9 cellular contexts compared by ENCODE assay signal in genomic region chr6:158737710-158738615, GRCh38.
DNase-seq lines count a peak whose midpoint lies in the region; ATAC-seq and TF ChIP-seq lines count a peak whose summit lies in the region.
"Had no signal": no experiment of that assay in that cellular context is flagged by ENCODE, and none has a peak within 500 bp of the region (broad histone marks: within the 10 kb centered on the region; RNA-seq: fewer than 3 reads in every experiment).

No MANE protein-coding gene starts in this region.

- 58 to 65% methylated on average over 12 of the region's 12 CpGs for WGBS in esophagus, 2 donors

- H3K4me3 ChIP-seq in esophagus (ENCODE audit: low read depth in 1 of 2, low read length in 2 of 2): no peak overlapping the region
- no peak overlapping the region for H3K4me3 ChIP-seq in gastrocnemius medialis
- H3K4me3 ChIP-seq: BLaER1 treated with 17β-estradiol and CSF1 and Interleukin-3, amounts not matched to agents 10 nM and 100 nM had no signal

- H3K36me3 ChIP-seq in esophagus (ENCODE audit: control insufficient read depth in 2 of 2, insufficient read depth in 2 of 2, low read length in 1 of 2) (peaks cover 0 to 4% of the 10 kb centered on the region in 2 donors), gastrocnemius medialis (no peaks in the 10 kb centered on the region)

- H3K27me3 ChIP-seq in esophagus (ENCODE audit: control insufficient read depth in 1 of 2, insufficient read depth in 2 of 2, low read length in 2 of 2): no peaks in the 10 kb centered on the region
- no peaks in the 10 kb centered on the region for H3K27me3 ChIP-seq in gastrocnemius medialis
- H3K27me3 ChIP-seq: BLaER1 treated with 17β-estradiol and CSF1 and Interleukin-3, amounts not matched to agents 10 nM and 100 nM had no signal

- intact Hi-C loops in gastrocnemius medialis (cut with DNase I; ENCODE audit: low total_unique reads): no loop called here

- H3K27ac Mint-ChIP-seq in activated T-cell treated with anti-CD3 and anti-CD28 coated beads, Interleukin-2, amount 50 U/mL, for 24 hours: peak overlapping the region; percentile 29

- no peak for ATAC-seq in activated T-cell treated with anti-CD3 and anti-CD28 coated beads, Interleukin-2, amount 50 U/mL, for 4 hours
- peak; percentile 93 to 98 for ATAC-seq in gastrocnemius medialis
- ATAC-seq in HG02981 (IDR thresholded peaks at IDR 0.05; ENCODE audit: unreplicated experiment): no peak

- in situ Hi-C loops in gastrocnemius medialis (cut with MboI; ENCODE audit: low sequenced_read_pairs in 4 of 4): no loop called here

- H3K27me3 Mint-ChIP-seq in activated T-cell treated with anti-CD3 and anti-CD28 coated beads, Interleukin-2, amount 50 U/mL, for 24 hours: no peaks in the 10 kb centered on the region
- H3K27me3 Mint-ChIP-seq in activated T-cell treated with anti-CD3 and anti-CD28 coated beads, Interleukin-2, amount 50 U/mL, for 4 hours (ENCODE audit: low read depth): no peaks in the 10 kb centered on the region

- no peak for TF ChIP-seq CTCF in gastrocnemius medialis (IDR thresholded peaks at IDR 0.05 in 4 of 5, conservative IDR thresholded peaks at IDR 0.05 in 1 of 5)

- peaks cover 5 to 6% of the 10 kb centered on the region in 2 donors for H3K9me3 ChIP-seq in esophagus (ENCODE audit: control insufficient read depth in 2 of 2, insufficient read depth in 1 of 2, low read depth in 1 of 2, low read length in 1 of 2)
- H3K9me3 ChIP-seq in gastrocnemius medialis: no peaks in the 10 kb centered on the region

- no peak for DNase-seq in activated T-cell treated with anti-CD3 and anti-CD28 coated beads, Interleukin-2, amount 50 U/mL, for 24 hours
- DNase-seq in activated T-cell treated with anti-CD3 and anti-CD28 coated beads, Interleukin-2, amount 50 U/mL, for 4 hours: no peak
- DNase-seq in NOMO-1 treated with dmso at 0.1 percent for 144 hours (lab: John Stamatoyannopoulos, UW; ENCODE audit: unreplicated experiment): peak; percentile 86
- peak in 1 of 2 donors; percentile 72 for DNase-seq in gastrocnemius medialis
- no peak for DNase-seq in activated gamma-delta T cell treated with Interleukin-2 at 50 U/mL for 16 hours
- DNase-seq in globus pallidus (ENCODE audit: low spot score): no peak

- peaks cover 13% of the 10 kb centered on the region for H3K9me3 Mint-ChIP-seq in activated T-cell treated with anti-CD3 and anti-CD28 coated beads, Interleukin-2, amount 50 U/mL, for 24 hours
- H3K9me3 Mint-ChIP-seq in activated T-cell treated with anti-CD3 and anti-CD28 coated beads, Interleukin-2, amount 50 U/mL, for 4 hours: peaks cover 16% of the 10 kb centered on the region

- peaks cover 6% of the 10 kb centered on the region for H3K4me1 Mint-ChIP-seq in activated T-cell treated with anti-CD3 and anti-CD28 coated beads, Interleukin-2, amount 50 U/mL, for 24 hours (ENCODE audit: low read depth)
- no peaks in the 10 kb centered on the region for H3K4me1 Mint-ChIP-seq in activated T-cell treated with anti-CD3 and anti-CD28 coated beads, Interleukin-2, amount 50 U/mL, for 4 hours (ENCODE audit: low read depth)

- TF ChIP-seq POLR2A in gastrocnemius medialis (IDR thresholded peaks at IDR 0.05): no peak

- H3K27ac ChIP-seq in esophagus (ENCODE audit: low read depth in 2 of 2, low read length in 1 of 2) (peak overlapping the region; percentile 55 to 84), gastrocnemius medialis (peak overlapping the region; percentile 38 to 81 (median 72))
- H3K27ac ChIP-seq: BLaER1 treated with 17β-estradiol and CSF1 and Interleukin-3, amounts not matched to agents 10 nM and 100 nM had no signal

- H3K4me3 Mint-ChIP-seq in activated T-cell treated with anti-CD3 and anti-CD28 coated beads, Interleukin-2, amount 50 U/mL, for 24 hours: no peak overlapping the region
- no peak overlapping the region for H3K4me3 Mint-ChIP-seq in activated T-cell treated with anti-CD3 and anti-CD28 coated beads, Interleukin-2, amount 50 U/mL, for 4 hours

- H3K36me3 Mint-ChIP-seq in activated T-cell treated with anti-CD3 and anti-CD28 coated beads, Interleukin-2, amount 50 U/mL, for 24 hours (ENCODE audit: low read depth): peaks cover 99% of the 10 kb centered on the region
- peaks cover 44% of the 10 kb centered on the region for H3K36me3 Mint-ChIP-seq in activated T-cell treated with anti-CD3 and anti-CD28 coated beads, Interleukin-2, amount 50 U/mL, for 4 hours (ENCODE audit: insufficient read depth)

- H3K4me1 ChIP-seq in esophagus (ENCODE audit: control insufficient read depth in 2 of 2, insufficient read depth in 2 of 2, low read length in 1 of 2): peaks cover 0 to 2% of the 10 kb centered on the region in 2 donors
- peaks cover 0 to 10% of the 10 kb centered on the region in 2 donors for H3K4me1 ChIP-seq in gastrocnemius medialis

Comparison
In these comparisons a context has a peak if more than half of its experiments do, and no peak if none do; other contexts are left out.
1. ATAC-seq: peak in gastrocnemius medialis (2 of 2); none in activated T-cell treated with anti-CD3 and anti-CD28 coated beads, Interleukin-2, amount 50 U/mL, for 4 hours (0 of 2) and HG02981 (single experiment).